29 cellular contexts compared by ENCODE assay signal in genomic region chr12:8734873-8735381, GRCh38. TPM values are rescaled to one million over a fixed set of nuclear protein-coding genes. Genes with fewer than 3 reads are reported as not detected.
DNase-seq lines count a peak whose midpoint lies in the region; ATAC-seq, FAIRE-seq and TF ChIP-seq lines count a peak whose summit lies in the region.
"Had no signal": no experiment of that assay in that cellular context is flagged by ENCODE, and none has a peak within 500 bp of the region (broad histone marks: within the 10 kb centered on the region; RNA-seq: fewer than 3 reads in every experiment).

No MANE protein-coding gene starts in this region.

- intact Hi-C loops in tibial artery (cut with DNase I; ENCODE audit: low total_unique reads) (no loop called here), upper lobe of right lung (cut with DNase I) (no loop called here)

- H3K4me1 ChIP-seq in tibial artery (peaks cover 0 to 91% (median 23%) of the 10 kb centered on the region in 4 donors), upper lobe of right lung (peaks cover 13% of the 10 kb centered on the region)

- no peaks in the 10 kb centered on the region for H3K9me3 ChIP-seq in tibial artery
- H3K9me3 ChIP-seq in upper lobe of right lung, result no peaks in the 10 kb centered on the region
- H3K9me3 ChIP-seq: gastroesophageal sphincter, lower lobe of right lung, stomach had no signal

- H3K27ac ChIP-seq in tibial artery (peak overlapping the region; percentile 79 to 84), upper lobe of right lung (no peak overlapping the region)
- H3K27ac ChIP-seq: C4-2B, lower lobe of right lung had no signal

- peaks cover under 1% of the 10 kb centered on the region for H3K36me3 Mint-ChIP-seq in chondrocyte (ENCODE audit: low read depth)

- TF ChIP-seq CTCF in chondrocyte (IDR thresholded peaks at IDR 0.05) (no peak), tibial artery (IDR thresholded peaks at IDR 0.05) (no peak), upper lobe of right lung (IDR thresholded peaks at IDR 0.05) (no peak)

- DNase-seq in GM03348 (ENCODE audit: low spot score), result peak; percentile 12
- no peak for DNase-seq in chondrocyte (ENCODE audit: low spot score)
- DNase-seq in tibial artery, result no peak
- no peak for DNase-seq in upper lobe of right lung
- DNase-seq: ACHN; activated CD4-positive, alpha-beta T cell treated with anti-CD3 and anti-CD28 coated beads, Interleukin-2, amount 50 U/mL, for 48 hours; activated CD4-positive, CD25-positive, alpha-beta regulatory T cell; activated CD8-positive, alpha-beta memory T cell treated with anti-CD3 and anti-CD28 coated beads, Interleukin-2, amount 50 U/mL, for 4 hours; activated naive CD4-positive, alpha-beta T cell treated with anti-CD3 and anti-CD28 coated beads, Interleukin-2, amount 50 U/mL, for 16 hours; cerebellar nuclear complex; effector CD4-positive, alpha-beta T cell; erythroblast; kidney; lower lobe of right lung; NCI-H1105; NCI-H2081 treated with DMSO at 0.1 percent for 48 hours; OCI-M1; posterior cingulate gyrus; stimulated activated CD8-positive, alpha-beta memory T cell treated with anti-CD3 and anti-CD28 coated beads, Interleukin-4, amount 100 ng/mL, for 48 hours; stomach; T-helper 9 cell had no signal

- no peak overlapping the region for H3K4me3 Mint-ChIP-seq in chondrocyte (ENCODE audit: unreplicated experiment)
- H3K4me3 Mint-ChIP-seq: IgD-negative memory B cell, neural crest cell had no signal

- FAIRE-seq in islet of Langerhans (lab: Jason Lieb, UNC), result peak; percentile 53
- FAIRE-seq: kidney had no signal

- no peaks in the 10 kb centered on the region for H3K9me3 Mint-ChIP-seq in chondrocyte (ENCODE audit: low read depth)
- H3K9me3 Mint-ChIP-seq: neural crest cell had no signal

- H3K36me3 ChIP-seq in tibial artery, result peaks cover 0 to 5% (median 0%) of the 10 kb centered on the region in 3 donors
- no peaks in the 10 kb centered on the region for H3K36me3 ChIP-seq in upper lobe of right lung
- H3K36me3 ChIP-seq: lower lobe of right lung had no signal

- peaks cover 34% of the 10 kb centered on the region for H3K4me1 Mint-ChIP-seq in chondrocyte (ENCODE audit: low read depth)
- H3K4me1 Mint-ChIP-seq: neural crest cell had no signal

- H3K27me3 ChIP-seq in tibial artery (no peaks in the 10 kb centered on the region), upper lobe of right lung (no peaks in the 10 kb centered on the region)
- H3K27me3 ChIP-seq: gastroesophageal sphincter, stomach had no signal

- peak overlapping the region; percentile 63 for H3K27ac Mint-ChIP-seq in chondrocyte (ENCODE audit: unreplicated experiment)

- ATAC-seq in upper lobe of right lung, result no peak
- no peak for ATAC-seq in HG02798 (IDR thresholded peaks at IDR 0.05; ENCODE audit: poor library complexity, unreplicated experiment)
- no peak for ATAC-seq in GM18517 (IDR thresholded peaks at IDR 0.05; ENCODE audit: unreplicated experiment)
- ATAC-seq in HG02763 (IDR thresholded peaks at IDR 0.05; ENCODE audit: unreplicated experiment), result no peak
- ATAC-seq: gastroesophageal sphincter, lower lobe of right lung had no signal

- H3K27me3 Mint-ChIP-seq in chondrocyte (ENCODE audit: low read depth), result no peaks in the 10 kb centered on the region
- H3K27me3 Mint-ChIP-seq: IgD-negative memory B cell had no signal

- H3K4me3 ChIP-seq in tibial artery (peak overlapping the region; percentile 20 to 30), upper lobe of right lung (no peak overlapping the region)
- H3K4me3 ChIP-seq: gastroesophageal sphincter, lower lobe of right lung, stomach had no signal

RNA-seq across cellular contexts. Expression of gene RIMKLB, which starts 37.1 kb away (rescaled TPM):
- 42.6 to 55.9 TPM (median 45.4 TPM) in 3 replicates for total RNA-seq in chondrocyte
- total RNA-seq in upper lobe of right lung, result 32.0 TPM
